In genomic region chr20:31738729-31739549, GRCh38 we compare ENCODE assay signal across 8 cellular contexts. TPM values are rescaled to one million over a fixed set of nuclear protein-coding genes. Genes with fewer than 3 reads are reported as not detected.
DNase-seq lines count a peak whose midpoint lies in the region; ATAC-seq and TF ChIP-seq lines count a peak whose summit lies in the region.

TSS of gene TPX2 (plus strand) at chr20:31739290. CDS start at chr20:31757477, 18,187 bp downstream.

- H3K9ac ChIP-seq in fibroblast of lung (ENCODE audit: insufficient read depth, low read length), result peak within 1 kb of the TSS; percentile 60

- H3K79me2 ChIP-seq in GM23338 (replicated peaks; ENCODE audit: insufficient read depth), result peaks cover 47% of the 10 kb centered on the region
- peaks cover 45% of the 10 kb centered on the region for H3K79me2 ChIP-seq in fibroblast of lung (ENCODE audit: control insufficient read depth, insufficient read depth, low read length)

- intact Hi-C loops in naive thymus-derived CD4-positive, alpha-beta T cell (cut with micrococcal nuclease), result loop anchor here (1.0 kb wide), 1 partner anchor 16 kb away; no protein-coding TSS in a partner anchor

- DNase-seq in ELF-1 (ENCODE audit: low read depth, low spot score) (peak; percentile 99), GM23338 (ENCODE audit: low spot score) (peak; percentile 100), LHCN-M2 (ENCODE audit: low read depth) (peak; percentile 97), RKO (ENCODE audit: low spot score) (peak; percentile 100), activated T-helper 1 cell treated with Interleukin-2 at 50 U/mL for 16 hours (ENCODE audit: low read depth) (peak; percentile 69), fibroblast of lung (ENCODE audit: low read depth in 2 of 2) (peak; percentile 96 to 97)
- peak; percentile 41 to 80 (median 75) for DNase-seq in naive thymus-derived CD4-positive, alpha-beta T cell
- DNase-seq in stimulated activated naive CD4-positive, alpha-beta T cell (lab: John Stamatoyannopoulos, UW), result peak; percentile 62 to 82 (median 73)

- ATAC-seq in GM23338, result peak; percentile 98
- ATAC-seq in naive thymus-derived CD4-positive, alpha-beta T cell, result peak; percentile 97

- H3K4me3 ChIP-seq in GM23338 (peak within 1 kb of the TSS; percentile 81), fibroblast of lung (replicated peaks in 1 of 4; ENCODE audit: control extremely low read depth in 1 of 4, insufficient read depth in 1 of 4, low read depth in 3 of 4, low read length in 4 of 4) (peak within 1 kb of the TSS; percentile 56 to 90 (median 78))
- H3K4me3 ChIP-seq in naive thymus-derived CD4-positive, alpha-beta T cell (ENCODE audit: low read length), result peak within 1 kb of the TSS; percentile 81

- no peaks in the 10 kb centered on the region for H3K9me2 ChIP-seq in GM23338 (ENCODE audit: insufficient read depth)

- H3K4me2 ChIP-seq in GM23338, result peak within 1 kb of the TSS; percentile 91
- peak within 1 kb of the TSS; percentile 94 for H3K4me2 ChIP-seq in fibroblast of lung (ENCODE audit: extremely low read depth, insufficient read depth, low read length)

- peak within 1 kb of the TSS; percentile 5; the same call in 1 of the 2 replicates for H2AFZ ChIP-seq in GM23338
- peak within 1 kb of the TSS; percentile 76 for H2AFZ ChIP-seq in fibroblast of lung (ENCODE audit: low read length)

- H3K27ac ChIP-seq in GM23338 (ENCODE audit: low read depth) (0 out of 2 replicates have a peak within 1 kb of the TSS, but pooled peaks have one; percentile 4), fibroblast of lung (ENCODE audit: insufficient read depth, low read length) (peak within 1 kb of the TSS; percentile 79)
- H3K27ac ChIP-seq in naive thymus-derived CD4-positive, alpha-beta T cell (ENCODE audit: low read depth, low read length), result peak within 1 kb of the TSS; percentile 62

- H3K9me3 ChIP-seq in fibroblast of lung (ENCODE audit: control insufficient read depth, insufficient read depth, low read depth, low read length), result no peaks in the 10 kb centered on the region
- no peaks in the 10 kb centered on the region for H3K9me3 ChIP-seq in naive thymus-derived CD4-positive, alpha-beta T cell (ENCODE audit: control insufficient read depth in 2 of 3, low read length in 3 of 3)

- H3K36me3 ChIP-seq in GM23338 (ENCODE audit: insufficient read depth), result peaks cover 13% of the 10 kb centered on the region
- H3K36me3 ChIP-seq in fibroblast of lung (ENCODE audit: control insufficient read depth, insufficient read depth, low read length), result peaks cover 2% of the 10 kb centered on the region
- no peaks in the 10 kb centered on the region for H3K36me3 ChIP-seq in naive thymus-derived CD4-positive, alpha-beta T cell (ENCODE audit: control insufficient read depth in 2 of 3, insufficient read depth in 3 of 3, low read length in 3 of 3)

- H3K4me3 Mint-ChIP-seq in GM23338, result no peak within 1 kb of the TSS
- H3K4me3 Mint-ChIP-seq in naive thymus-derived CD4-positive, alpha-beta T cell, result no peak within 1 kb of the TSS

- H3F3A ChIP-seq in GM23338 (replicated peaks; ENCODE audit: low read depth), result no peaks in the 10 kb centered on the region; the same call in 1 of the 2 replicates

- H3K4me1 ChIP-seq in GM23338 (ENCODE audit: insufficient read depth) (peaks cover 16% of the 10 kb centered on the region), fibroblast of lung (ENCODE audit: control insufficient read depth, extremely low read depth, insufficient read depth, low read length) (no peaks in the 10 kb centered on the region)
- peaks cover 0 to 8% of the 10 kb centered on the region in 2 donors for H3K4me1 ChIP-seq in naive thymus-derived CD4-positive, alpha-beta T cell (ENCODE audit: control insufficient read depth in 2 of 2, insufficient read depth in 2 of 2, low read length in 2 of 2)

- POLR2A ChIA-PET in naive thymus-derived CD4-positive, alpha-beta T cell (lab: Charles Lee), result interaction anchor here (0.7 to 2.1 kb wide), 6 partner anchors 15 to 77 kb away, joined by 3 to 19 read pairs (median 4); no protein-coding TSS in a partner anchor

- H3K27me3 Mint-ChIP-seq in GM23338 (ENCODE audit: insufficient read depth, low read depth, poor library complexity), result peaks cover 4% of the 10 kb centered on the region
- peaks cover 0 to 15% (median 0%) of the 10 kb centered on the region in 5 donors for H3K27me3 Mint-ChIP-seq in naive thymus-derived CD4-positive, alpha-beta T cell

- no peak within 1 kb of the TSS for H3K27ac Mint-ChIP-seq in GM23338
- H3K27ac Mint-ChIP-seq in naive thymus-derived CD4-positive, alpha-beta T cell, result peak within 1 kb of the TSS in 1 of 9 donors; percentile 10

- TF ChIP-seq CTCF in GM23338 (conservative IDR thresholded peaks at IDR 0.05; ENCODE audit: low read depth in 2 of 2), result peak in 1 of 2 experiments; percentile 39; a peak in 2 of 4 replicates
- peak in 1 of 2 donors; percentile 23 for TF ChIP-seq CTCF in fibroblast of lung (conservative IDR thresholded peaks at IDR 0.05 in 1 of 2, IDR thresholded peaks at IDR 0.05 in 1 of 2; ENCODE audit: low read depth in 1 of 2, low read length in 2 of 2)

- peaks cover 24% of the 10 kb centered on the region for H4K20me1 ChIP-seq in GM23338 (replicated peaks; ENCODE audit: insufficient read depth)
- no peaks in the 10 kb centered on the region for H4K20me1 ChIP-seq in fibroblast of lung (ENCODE audit: control insufficient read depth, extremely low read depth, insufficient read depth, low read length)

- H3K4me1 Mint-ChIP-seq in GM23338, result no peaks in the 10 kb centered on the region; the same call in 2 of the 3 replicates
- H3K4me1 Mint-ChIP-seq in naive thymus-derived CD4-positive, alpha-beta T cell, result peaks cover 0 to 7% (median 0%) of the 10 kb centered on the region in 7 donors

- peaks cover 15% of the 10 kb centered on the region; the same call in 2 of the 3 replicates for H3K36me3 Mint-ChIP-seq in GM23338 (ENCODE audit: low read depth)
- H3K36me3 Mint-ChIP-seq in naive thymus-derived CD4-positive, alpha-beta T cell, result no peaks in the 10 kb centered on the region

- H3K27me3 ChIP-seq in GM23338 (ENCODE audit: insufficient read depth), result no peaks in the 10 kb centered on the region
- no peaks in the 10 kb centered on the region for H3K27me3 ChIP-seq in fibroblast of lung (ENCODE audit: control insufficient read depth, insufficient read depth, low read length)
- H3K27me3 ChIP-seq in naive thymus-derived CD4-positive, alpha-beta T cell (ENCODE audit: control insufficient read depth in 2 of 2, insufficient read depth in 2 of 2, low read length in 2 of 2), result no peaks in the 10 kb centered on the region

- CTCF ChIA-PET in naive thymus-derived CD4-positive, alpha-beta T cell (lab: Charles Lee), result interaction anchor here (1.2 to 2.1 kb wide), 3 partner anchors 11 to 77 kb away, joined by 3 to 7 read pairs (median 4); no protein-coding TSS in a partner anchor

- H3K9me3 Mint-ChIP-seq in GM23338, result no peaks in the 10 kb centered on the region
- H3K9me3 Mint-ChIP-seq in naive thymus-derived CD4-positive, alpha-beta T cell, result no peaks in the 10 kb centered on the region

TF ChIP-seq in GM23338, 12 proteins besides CTCF, POLR2A, EP300 and RAD21 (continues in another document):
- no peak for TF ChIP-seq ZNF114 (CRISPR knock-in tag; IDR thresholded peaks at IDR 0.05)
- no peak for TF ChIP-seq EZH2phosphoT487 (IDR thresholded peaks at IDR 0.05; ENCODE audit: unreplicated experiment)
- no peak for TF ChIP-seq STAT1 (IDR thresholded peaks at IDR 0.05; ENCODE audit: unreplicated experiment)
- peak; percentile 92 for TF ChIP-seq ETS1 (IDR thresholded peaks at IDR 0.05)
- TF ChIP-seq JUNB (IDR thresholded peaks at IDR 0.05; ENCODE audit: unreplicated experiment), result no peak
- no peak for TF ChIP-seq ZNF331 (CRISPR knock-in tag; IDR thresholded peaks at IDR 0.05; ENCODE audit: low read depth)

RNA-seq across cellular contexts. Expression of gene TPX2, which starts in this region (rescaled TPM):
- total RNA-seq in GM23338 (2014; rRNA removed; shearing (Covaris generic)), result 148 and 159 TPM in 2 replicates
- polyA plus RNA-seq in GM23338 (2016; fragmentation: Nextera tagmentation; extraction: Ambion mirVana), result 94.1 and 101 TPM in 2 replicates
- total RNA-seq in LHCN-M2 (2014; rRNA removed), result 188 and 191 TPM in 2 replicates
- 62.4 TPM for polyA plus RNA-seq in LHCN-M2 (2012)
- total RNA-seq in fibroblast of lung, result 5.4 and 21.0 TPM in 2 replicates
- polyA plus RNA-seq in fibroblast of lung, result 19.9 and 72.2 TPM in 2 replicates
- 21.0 and 71.3 TPM in 2 replicates for polyA plus RNA-seq in fibroblast of lung (2012)
- 6.1 and 22.6 TPM in 2 replicates for polyA minus RNA-seq in fibroblast of lung (ENCODE audit: low replicate concordance)
- total RNA-seq in naive thymus-derived CD4-positive, alpha-beta T cell, result 10 to 100 TPM in 1 of 5 experiments, under 1 TPM in 4; 0.16 to 84.3 (median 0.43) TPM
- polyA plus RNA-seq in naive thymus-derived CD4-positive, alpha-beta T cell, result under 1 TPM in 1 of 2 donors, not detected in 1; 0.09 TPM

Comparison
In these comparisons a context has a peak if more than half of its experiments do, and no peak if none do; other contexts are left out.
1. Peak in every context shown above with its lines: DNase-seq, ATAC-seq, H3K4me3 ChIP-seq and H3K27ac ChIP-seq.
2. RNA of gene TPX2 (polyA plus RNA-seq): 94.1 to 101 TPM in GM23338 and 19.9 to 72.2 TPM in fibroblast of lung; 0.09 TPM in naive thymus-derived CD4-positive, alpha-beta T cell; every median in the first group is over 10 times any median in the second.
3. H3K27ac ChIP-seq: peak in every context shown above with its lines; median percentile 79 in fibroblast of lung; 62 in naive thymus-derived CD4-positive, alpha-beta T cell; 4 in GM23338.